20 cellular contexts compared by ENCODE assay signal in genomic region chr22:25636323-25636722, GRCh38.
DNase-seq lines count a peak whose midpoint lies in the region; ATAC-seq, FAIRE-seq and TF ChIP-seq lines count a peak whose summit lies in the region.
"Had no signal": no experiment of that assay in that cellular context is flagged by ENCODE, and none has a peak within 500 bp of the region (broad histone marks: within the 10 kb centered on the region; RNA-seq: fewer than 3 reads in every experiment).

No MANE protein-coding gene starts in this region.

- no peak overlapping the region for H3K4me3 ChIP-seq in HepG2 (replicated peaks in 1 of 3; ENCODE audit: insufficient read depth in 1 of 3, low read depth in 2 of 3, low read length in 3 of 3)
- H3K4me3 ChIP-seq in right lobe of liver, result no peak overlapping the region
- H3K4me3 ChIP-seq in left lung, result no peak overlapping the region
- H3K4me3 ChIP-seq: BLaER1 had no signal

- H3K9me3 ChIP-seq in HepG2 (ENCODE audit: low read length) (peaks cover 11% of the 10 kb centered on the region), right lobe of liver (peaks cover 0 to 5% (median 0%) of the 10 kb centered on the region in 4 donors), left lung (peaks cover 0 to 4% of the 10 kb centered on the region in 2 donors)

- peaks cover 1 to 7% of the 10 kb centered on the region in 2 experiments; a peak in 2 of 5 replicates for H3K36me3 ChIP-seq in HepG2 (replicated peaks in 1 of 2; ENCODE audit: control insufficient read depth in 1 of 2, insufficient read depth in 2 of 2, low read length in 2 of 2)
- H3K36me3 ChIP-seq in right lobe of liver, result no peaks in the 10 kb centered on the region
- H3K36me3 ChIP-seq in left lung, result no peaks in the 10 kb centered on the region

- no TSS peak for BruUV-seq in HepG2 (replicated peaks; lab: Mats Ljungman, UMichigan)

- TF ChIP-seq RAD21 in HepG2 (CRISPR knock-in tag; IDR thresholded peaks at IDR 0.05), result no peak

- no peak overlapping the region for H3K27ac ChIP-seq in HepG2 (ENCODE audit: extremely low read length, insufficient read depth, low read length)
- H3K27ac ChIP-seq in right lobe of liver, result no peak overlapping the region
- H3K27ac ChIP-seq in left lung, result no peak overlapping the region
- H3K27ac ChIP-seq in caudate nucleus (ENCODE audit: low read depth, low read length), result no peak overlapping the region
- H3K27ac ChIP-seq: BLaER1 had no signal

- in situ Hi-C loops in HepG2 (cut with HindIII; ENCODE audit: extremely low pct_ligation_motif_present, low pct_unique_long_range_greater_than_20kb), result no loop called here

- peaks cover 43% of the 10 kb centered on the region for H3K4me1 Mint-ChIP-seq in stimulated activated memory B cell treated with anti-CD40 and anti-IgM and Interleukin-4, amounts not matched to agents 10 μg/mL and 1 μg/mL and 100 μg/mL, for 72 hours
- H3K4me1 Mint-ChIP-seq: CD14-positive monocyte; CD4-positive, alpha-beta memory T cell had no signal

- intact Hi-C loops in HepG2 (cut with micrococcal nuclease; ENCODE audit: unreplicated experiment) (no loop called here), right lobe of liver (cut with DNase I) (no loop called here), left lung (cut with DNase I) (no loop called here)

- TF ChIP-seq CTCF in HepG2 (CRISPR knock-in tag; IDR thresholded peaks at IDR 0.05) (no peak), right lobe of liver (IDR thresholded peaks at IDR 0.05) (no peak), left lung (IDR thresholded peaks at IDR 0.05) (no peak)

- DNase-seq in HepG2 (ENCODE audit: low spot score), result no peak
- DNase-seq in right lobe of liver, result no peak
- DNase-seq in left lung, result no peak
- no peak for DNase-seq in stimulated activated naive CD8-positive, alpha-beta T cell treated with anti-CD3 and anti-CD28 coated beads, Interleukin-15, Interleukin-2, amounts not matched to agents 100 U/mL and 50 U/mL, for 24 hours
- no peak for DNase-seq in caudate nucleus (lab: John Stamatoyannopoulos, UW)
- no peak for DNase-seq in amniotic stem cell (lab: John Stamatoyannopoulos, UW)
- DNase-seq: 8988T; CD4-positive, alpha-beta memory T cell; DMS153; DMS79; GDM1; GOT3; H7; HFFc6 had no signal

- no peak overlapping the region for H3K4me2 ChIP-seq in HepG2 (ENCODE audit: low read depth, low read length)
- H3K4me2 ChIP-seq: BLaER1 had no signal

- no peak for FAIRE-seq in HepG2 (lab: Jason Lieb, UNC)
- FAIRE-seq: GM12892, GM18507 had no signal

- H3K27me3 ChIP-seq in HepG2 (ENCODE audit: control insufficient read depth in 1 of 2, insufficient read depth in 2 of 2, low read length in 2 of 2) (no peaks in the 10 kb centered on the region), right lobe of liver (no peaks in the 10 kb centered on the region), left lung (no peaks in the 10 kb centered on the region)
- H3K27me3 ChIP-seq: BLaER1 had no signal

- no peak overlapping the region for H3K4me3 Mint-ChIP-seq in stimulated activated memory B cell treated with anti-CD40 and anti-IgM and Interleukin-4, amounts not matched to agents 10 μg/mL and 1 μg/mL and 100 μg/mL, for 72 hours
- H3K4me3 Mint-ChIP-seq: CD14-positive monocyte; CD4-positive, alpha-beta memory T cell; HFFc6 had no signal

- H3K9me3 Mint-ChIP-seq in stimulated activated memory B cell treated with anti-CD40 and anti-IgM and Interleukin-4, amounts not matched to agents 10 μg/mL and 1 μg/mL and 100 μg/mL, for 72 hours, result peaks cover under 1% of the 10 kb centered on the region

- TF ChIP-seq POLR2A in HepG2 (IDR thresholded peaks at IDR 0.05; ENCODE audit: insufficient read depth in 1 of 2, low read depth in 2 of 2, low read length in 2 of 2) (no peak), right lobe of liver (IDR thresholded peaks at IDR 0.05) (no peak)

- peaks cover 12% of the 10 kb centered on the region; the same call in 1 of the 2 replicates for H4K20me1 ChIP-seq in HepG2 (ENCODE audit: insufficient read depth, low read length)

- H3K4me1 ChIP-seq in HepG2 (ENCODE audit: insufficient read depth, low read length) (peaks cover 7% of the 10 kb centered on the region; the same call in 1 of the 2 replicates), right lobe of liver (no peaks in the 10 kb centered on the region), left lung (no peaks in the 10 kb centered on the region)
- H3K4me1 ChIP-seq: BLaER1 had no signal

- 46% methylated on average over 2 of the region's 2 CpGs for WGBS in HepG2 (ENCODE audit: low lambda C conversion rate)
- WGBS in right lobe of liver (ENCODE audit: insufficient coverage, low coverage, low lambda C conversion rate, missing lambda C conversion rate), result 59% methylated on average over 2 of the region's 2 CpGs

- peak overlapping the region; percentile 38 for H3K27ac Mint-ChIP-seq in stimulated activated memory B cell treated with anti-CD40 and anti-IgM and Interleukin-4, amounts not matched to agents 10 μg/mL and 1 μg/mL and 100 μg/mL, for 72 hours
- H3K27ac Mint-ChIP-seq: CD14-positive monocyte, HFFc6 had no signal

- ATAC-seq in HepG2, result no peak; the same call in 2 of the 3 replicates
- no peak for ATAC-seq in right lobe of liver
- peak; percentile 31 for ATAC-seq in left lung
- no peak for ATAC-seq in stimulated activated memory B cell treated with anti-CD40 and anti-IgM and Interleukin-4, amounts not matched to agents 10 μg/mL and 1 μg/mL and 100 μg/mL, for 72 hours
- no peak for ATAC-seq in stimulated activated naive CD8-positive, alpha-beta T cell treated with anti-CD3 and anti-CD28 coated beads, Interleukin-15, Interleukin-2, amounts not matched to agents 100 U/mL and 50 U/mL, for 24 hours
- ATAC-seq: HCT116 had no signal

- TF ChIP-seq EP300 in HepG2 (IDR thresholded peaks at IDR 0.05; ENCODE audit: low read depth in 2 of 2, low read length in 2 of 2) (no peak), HepG2 (CRISPR knock-in tag; IDR thresholded peaks at IDR 0.05; ENCODE audit: borderline replicate concordance) (no peak)

- H3K9ac ChIP-seq in HepG2 (ENCODE audit: insufficient read depth, low read depth, low read length), result no peak overlapping the region
- H3K9ac ChIP-seq: BLaER1 had no signal

- no peaks in the 10 kb centered on the region for H3K27me3 Mint-ChIP-seq in stimulated activated memory B cell treated with anti-CD40 and anti-IgM and Interleukin-4, amounts not matched to agents 10 μg/mL and 1 μg/mL and 100 μg/mL, for 72 hours

- POLR2A ChIA-PET in HepG2 (lab: Yijun Ruan, JAX), result no interaction called here

- CTCF ChIA-PET in HepG2 (lab: Yijun Ruan, JAX; ENCODE audit: low intra/inter-chr PET ratio, low total read pairs), result no interaction called here

- peaks cover 27% of the 10 kb centered on the region for H3K36me3 Mint-ChIP-seq in stimulated activated memory B cell treated with anti-CD40 and anti-IgM and Interleukin-4, amounts not matched to agents 10 μg/mL and 1 μg/mL and 100 μg/mL, for 72 hours

- H3K79me2 ChIP-seq in HepG2 (ENCODE audit: insufficient read depth, low read length), result no peaks in the 10 kb centered on the region

- H2AFZ ChIP-seq in HepG2 (ENCODE audit: low read length), result no peak overlapping the region

TF ChIP-seq in HepG2, 621 proteins besides CTCF, POLR2A, EP300 and RAD21 (continues in another document):
- TF ChIP-seq RERE (CRISPR knock-in tag; IDR thresholded peaks at IDR 0.05; ENCODE audit: low read depth) (peak; percentile 74), ZNF713 (CRISPR knock-in tag; IDR thresholded peaks at IDR 0.05) (no peak), NFIC (IDR thresholded peaks at IDR 0.05; ENCODE audit: low read length) (peak; percentile 57; the same call in 1 of the 2 replicates), GPN1 (CRISPR knock-in tag; IDR thresholded peaks at IDR 0.05; ENCODE audit: borderline replicate concordance) (no peak), TEF (CRISPR knock-in tag; IDR thresholded peaks at IDR 0.05) (no peak), ARNTL (CRISPR knock-in tag; IDR thresholded peaks at IDR 0.05) (no peak), ZFP62 (CRISPR knock-in tag; IDR thresholded peaks at IDR 0.05) (no peak), FLYWCH1 (CRISPR knock-in tag; IDR thresholded peaks at IDR 0.05) (no peak)
